In genomic region chr12:12474931-12475485, GRCh38 we compare ENCODE assay signal across 9 cellular contexts.
DNase-seq lines count a peak whose midpoint lies in the region; ATAC-seq lines count a peak whose summit lies in the region.
"Had no signal": no experiment of that assay in that cellular context is flagged by ENCODE, and none has a peak within 500 bp of the region (broad histone marks: within the 10 kb centered on the region; RNA-seq: fewer than 3 reads in every experiment).

No MANE protein-coding gene starts in this region.

- POLR2A ChIA-PET in activated CD4-positive, alpha-beta T cell treated with anti-CD3 and anti-CD28 coated beads, Interleukin-2, amount 10 ng/mL, durations not matched to agents 7 days and 5 days (lab: Charles Lee), result interaction anchor here (0.5 to 1.5 kb wide), 2 partner anchors 89 to 118 kb away, joined by 3 to 4 read pairs; partner anchors contain the start of gene BORCS5

- H3K9me3 Mint-ChIP-seq in activated CD4-positive, alpha-beta T cell treated with anti-CD3 and anti-CD28 coated beads, Interleukin-2, amount 10 ng/mL, durations not matched to agents 7 days and 5 days, result no peaks in the 10 kb centered on the region
- no peaks in the 10 kb centered on the region for H3K9me3 Mint-ChIP-seq in immature natural killer cell

- no peak overlapping the region for H3K4me3 ChIP-seq in HAP-1
- H3K4me3 ChIP-seq: SK-N-MC had no signal

- no peaks in the 10 kb centered on the region; the same call in 1 of the 2 replicates for H3K9me3 ChIP-seq in HAP-1

- H3K36me3 ChIP-seq in HAP-1 (replicated peaks), result peaks cover 30% of the 10 kb centered on the region

- peaks cover 72% of the 10 kb centered on the region for H3K4me1 Mint-ChIP-seq in activated CD4-positive, alpha-beta T cell treated with anti-CD3 and anti-CD28 coated beads, Interleukin-2, amount 10 ng/mL, durations not matched to agents 7 days and 5 days
- H3K4me1 Mint-ChIP-seq in immature natural killer cell, result peaks cover 10 to 31% of the 10 kb centered on the region in 2 donors

- in situ Hi-C loops in HAP-1 (cut with MboI; ENCODE audit: low sequenced_read_pairs), result no loop called here

- H3K36me3 Mint-ChIP-seq in activated CD4-positive, alpha-beta T cell treated with anti-CD3 and anti-CD28 coated beads, Interleukin-2, amount 10 ng/mL, durations not matched to agents 7 days and 5 days (ENCODE audit: low read depth), result peaks cover 84% of the 10 kb centered on the region
- peaks cover 9 to 21% (median 17%) of the 10 kb centered on the region in 3 donors for H3K36me3 Mint-ChIP-seq in immature natural killer cell

- ATAC-seq in HG03064 (IDR thresholded peaks at IDR 0.05; ENCODE audit: low read depth, unreplicated experiment), result peak; percentile 88

- peak overlapping the region; percentile 41 for H3K4me3 Mint-ChIP-seq in activated CD4-positive, alpha-beta T cell treated with anti-CD3 and anti-CD28 coated beads, Interleukin-2, amount 10 ng/mL, durations not matched to agents 7 days and 5 days
- H3K4me3 Mint-ChIP-seq in immature natural killer cell, result peak overlapping the region in 3 of 5 donors; percentile 1 to 70 (median 15)

- CTCF ChIA-PET in activated CD4-positive, alpha-beta T cell treated with anti-CD3 and anti-CD28 coated beads, Interleukin-2, amount 10 ng/mL, durations not matched to agents 7 days and 5 days (lab: Charles Lee), result interaction anchor here (1.1 to 5.8 kb wide), 13 partner anchors 9 to 116 kb away, joined by 3 to 28 read pairs (median 4); no protein-coding TSS in a partner anchor

- H3K27me3 ChIP-seq in HAP-1 (ENCODE audit: low read depth), result no peaks in the 10 kb centered on the region

- H3K27me3 Mint-ChIP-seq in activated CD4-positive, alpha-beta T cell treated with anti-CD3 and anti-CD28 coated beads, Interleukin-2, amount 10 ng/mL, durations not matched to agents 7 days and 5 days, result no peaks in the 10 kb centered on the region
- H3K27me3 Mint-ChIP-seq in immature natural killer cell (ENCODE audit: low read depth in 3 of 3), result no peaks in the 10 kb centered on the region

- H3K27ac Mint-ChIP-seq in activated CD4-positive, alpha-beta T cell treated with anti-CD3 and anti-CD28 coated beads, Interleukin-2, amount 10 ng/mL, durations not matched to agents 7 days and 5 days, result peak overlapping the region; percentile 93
- H3K27ac Mint-ChIP-seq in immature natural killer cell, result peak overlapping the region; percentile 41 to 89 (median 74)

- H3K4me1 ChIP-seq in HAP-1, result no peaks in the 10 kb centered on the region

- DNase-seq in SIG-M5 treated with dmso at 0.1 percent for 504 hours (lab: John Stamatoyannopoulos, UW; ENCODE audit: unreplicated experiment) (peak; percentile 20), SIG-M5 (lab: John Stamatoyannopoulos, UW) (no peak), immature natural killer cell (peak; percentile 28 to 78 (median 60)), SKM-1 (lab: John Stamatoyannopoulos, UW; ENCODE audit: unreplicated experiment) (no peak), HAP-1 (ENCODE audit: low spot score in 2 of 2) (no peak), pons (ENCODE audit: low spot score) (no peak)
- DNase-seq in activated CD4-positive, alpha-beta T cell treated with anti-CD3 and anti-CD28 coated beads, Interleukin-2, amount 10 ng/mL, durations not matched to agents 7 days and 5 days, result peak; percentile 57

Comparison
In these comparisons a context has a peak if more than half of its experiments do, and no peak if none do; other contexts are left out.
1. DNase-seq: peak in SIG-M5 treated with dmso at 0.1 percent for 504 hours (single experiment), activated CD4-positive, alpha-beta T cell treated with anti-CD3 and anti-CD28 coated beads, Interleukin-2, amount 10 ng/mL, durations not matched to agents 7 days and 5 days (single experiment) and immature natural killer cell (3 of 3); none in SIG-M5 (single experiment), SKM-1 (single experiment), HAP-1 (0 of 2) and pons (single experiment).